29 cellular contexts compared by ENCODE assay signal in genomic region chr3:165544432-165544831, GRCh38.
"Had no signal": no experiment of that assay in that cellular context is flagged by ENCODE, and none has a peak within 500 bp of the region (broad histone marks: within the 10 kb centered on the region; RNA-seq: fewer than 3 reads in every experiment).

No MANE protein-coding gene starts in this region.

- FAIRE-seq: TTC549 had no signal

- DNase-seq: activated CD4-positive, alpha-beta memory T cell treated with anti-CD3 and anti-CD28 coated beads, Interleukin-2, amount 10 ng/mL, durations not matched to agents 7 days and 5 days; activated CD4-positive, alpha-beta T cell treated with anti-CD3 and anti-CD28 coated beads for 1 hour; activated CD4-positive, alpha-beta T cell treated with anti-CD3 and anti-CD28 coated beads for 4 hours; activated CD4-positive, alpha-beta T cell treated with anti-CD3 and anti-CD28 coated beads, Interleukin-2, amount 10 ng/mL, durations not matched to agents 7 days and 5 days; activated CD4-positive, alpha-beta T cell treated with anti-CD3 and anti-CD28 coated beads, Interleukin-2, amount 50 U/mL, for 4 hours; activated CD8-positive, alpha-beta memory T cell treated with anti-CD3 and anti-CD28 coated beads, Interleukin-2, amount 50 U/mL, for 48 hours; activated gamma-delta T cell; activated naive CD4-positive, alpha-beta T cell; activated naive CD4-positive, alpha-beta T cell treated with anti-CD3 and anti-CD28 coated beads, Interleukin-2, amount 10 ng/mL, durations not matched to agents 7 days and 5 days; activated naive CD8-positive, alpha-beta T cell treated with anti-CD3 and anti-CD28 coated beads, Interleukin-2, amount 10 ng/mL, durations not matched to agents 7 days and 5 days; activated T-cell treated with anti-CD3 and anti-CD28 coated beads for 4 hours; activated T-cell treated with anti-CD3 and anti-CD28 coated beads, Interleukin-2, amount 50 U/mL, for 24 hours; activated T-cell treated with anti-CD3 and anti-CD28 coated beads, Interleukin-2, amount 50 U/mL, for 72 hours; dorsolateral prefrontal cortex; effector memory CD8-positive, alpha-beta T cell; erythroblast; foreskin keratinocyte; gastrocnemius medialis; glutamatergic neuron; T-helper 2 cell had no signal

- H3K4me1 ChIP-seq: ascending aorta, breast epithelium, foreskin keratinocyte, gastrocnemius medialis had no signal

- H3K4me3 ChIP-seq: ascending aorta, breast epithelium, cardiac muscle cell, coronary artery, dorsolateral prefrontal cortex, esophagus muscularis mucosa, gastrocnemius medialis had no signal

- H3K27me3 ChIP-seq: ascending aorta, breast epithelium, cardiac muscle cell, dorsolateral prefrontal cortex, esophagus muscularis mucosa, foreskin keratinocyte, gastrocnemius medialis had no signal

- H3K36me3 ChIP-seq: ascending aorta, breast epithelium, cardiac muscle cell, esophagus muscularis mucosa, gastrocnemius medialis had no signal

- ATAC-seq: activated naive CD4-positive, alpha-beta T cell treated with anti-CD3 and anti-CD28 coated beads, Interleukin-2, amount 50 U/mL, for 72 hours; activated T-cell treated with anti-CD3 and anti-CD28 coated beads, Interleukin-2, amount 50 U/mL, for 72 hours; effector memory CD8-positive, alpha-beta T cell; foreskin keratinocyte; gastrocnemius medialis; WTC11 had no signal

- H3K27ac ChIP-seq: ascending aorta, breast epithelium, cardiac muscle cell, coronary artery, dorsolateral prefrontal cortex, esophagus muscularis mucosa, foreskin keratinocyte, gastrocnemius medialis, VCaP had no signal

- H3K9me3 ChIP-seq: ascending aorta, breast epithelium, esophagus muscularis mucosa, gastrocnemius medialis had no signal
